In genomic region chr3:124881976-124882697, GRCh38 we compare ENCODE assay signal across 18 cellular contexts. TPM values are rescaled to one million over a fixed set of nuclear protein-coding genes. Genes with fewer than 3 reads are reported as not detected.
DNase-seq lines count a peak whose midpoint lies in the region; TF ChIP-seq lines count a peak whose summit lies in the region.
"Had no signal": no experiment of that assay in that cellular context is flagged by ENCODE, and none has a peak within 500 bp of the region (broad histone marks: within the 10 kb centered on the region; RNA-seq: fewer than 3 reads in every experiment).

No MANE protein-coding gene starts in this region.

- H3K27me3 Mint-ChIP-seq in neural crest cell (ENCODE audit: low read depth), result peaks cover 5% of the 10 kb centered on the region

- H3K27ac Mint-ChIP-seq in neural crest cell (ENCODE audit: unreplicated experiment), result peak overlapping the region; percentile 53
- H3K27ac Mint-ChIP-seq: activated naive CD4-positive, alpha-beta T cell treated with anti-CD3 and anti-CD28 coated beads, Interleukin-2, amount 50 U/mL, for 72 hours; activated T-cell treated with anti-CD3 and anti-CD28 coated beads, Interleukin-2, amount 50 U/mL, for 24 hours; stimulated activated naive CD8-positive, alpha-beta T cell treated with anti-CD3 and anti-CD28 coated beads, Interleukin-15, Interleukin-2, amounts not matched to agents 100 ng/mL and 50 ng/mL, for 24 hours had no signal

- peak overlapping the region; percentile 77 for H3K4me3 Mint-ChIP-seq in neural crest cell
- H3K4me3 Mint-ChIP-seq: activated T-cell treated with anti-CD3 and anti-CD28 coated beads, Interleukin-2, amount 50 U/mL, for 24 hours; stimulated activated naive CD8-positive, alpha-beta T cell treated with anti-CD3 and anti-CD28 coated beads, Interleukin-15, Interleukin-2, amounts not matched to agents 100 ng/mL and 50 ng/mL, for 24 hours had no signal

- H3K9me3 Mint-ChIP-seq in neural crest cell, result no peaks in the 10 kb centered on the region
- H3K9me3 Mint-ChIP-seq: activated naive CD4-positive, alpha-beta T cell treated with anti-CD3 and anti-CD28 coated beads, Interleukin-2, amount 50 U/mL, for 72 hours; activated T-cell treated with anti-CD3 and anti-CD28 coated beads, Interleukin-2, amount 50 U/mL, for 24 hours; stimulated activated naive CD8-positive, alpha-beta T cell treated with anti-CD3 and anti-CD28 coated beads, Interleukin-15, Interleukin-2, amounts not matched to agents 100 ng/mL and 50 ng/mL, for 24 hours had no signal

- TF ChIP-seq CTCF in AG10803 (conservative IDR thresholded peaks at IDR 0.05; ENCODE audit: low read length) (no peak), neural crest cell (conservative IDR thresholded peaks at IDR 0.05) (no peak)

- no peaks in the 10 kb centered on the region for H3K36me3 Mint-ChIP-seq in neural crest cell (ENCODE audit: low read depth)
- H3K36me3 Mint-ChIP-seq: activated naive CD4-positive, alpha-beta T cell treated with anti-CD3 and anti-CD28 coated beads, Interleukin-2, amount 50 U/mL, for 72 hours had no signal

- DNase-seq in AG10803 (ENCODE audit: low read depth), result peak; percentile 40
- peak; percentile 33 for DNase-seq in M059J (ENCODE audit: low read depth)
- DNase-seq in neural crest cell (ENCODE audit: low read depth, low spot score), result no peak
- DNase-seq in LoVo (ENCODE audit: low spot score), result no peak
- no peak for DNase-seq in NCI-H748 (lab: John Stamatoyannopoulos, UW; ENCODE audit: unreplicated experiment)
- DNase-seq in NCI-H1436 treated with DMSO at 0.1 percent for 48 hours (lab: John Stamatoyannopoulos, UW), result no peak
- no peak for DNase-seq in activated CD4-positive, alpha-beta T cell treated with anti-CD3 and anti-CD28 coated beads for 48 hours
- DNase-seq: activated T-cell treated with anti-CD3 and anti-CD28 coated beads, Interleukin-2, amount 50 U/mL, for 24 hours; AML-193; central memory CD4-positive, alpha-beta T cell; NCI-H1694; NCI-H510A treated with DMSO at 0.1 percent for 48 hours had no signal

- peak overlapping the region; percentile 1 for H3K27ac ChIP-seq in cingulate gyrus (ENCODE audit: low read depth, low read length)
- H3K27ac ChIP-seq: parathyroid adenoma had no signal

- peaks cover 74% of the 10 kb centered on the region for H3K4me1 Mint-ChIP-seq in neural crest cell

- no peak overlapping the region for H3K4me3 ChIP-seq in AG10803 (ENCODE audit: low read length)
- H3K4me3 ChIP-seq: gastroesophageal sphincter had no signal

RNA-seq across cellular contexts. Expression of gene ITGB5, which starts 5.0 kb away (rescaled TPM):
- total RNA-seq in M059J (2014; rRNA removed; shearing (Covaris generic)), result 182 and 224 TPM in 2 replicates
- 66.1 and 81.9 TPM in 2 replicates for total RNA-seq in neural crest cell
- total RNA-seq: OCI-LY7 had no signal

RNA-seq across cellular contexts. Expression of gene MUC13, which starts 52.4 kb away (rescaled TPM):
- 0.20 TPM in 1 of 2 replicates, not detected in the other for total RNA-seq in M059J (2014; rRNA removed; shearing (Covaris generic))
- not detected in 2 replicates for total RNA-seq in neural crest cell
- total RNA-seq: activated naive CD4-positive, alpha-beta T cell treated with anti-CD3 and anti-CD28 coated beads, Interleukin-2, amount 50 U/mL, for 72 hours; gastroesophageal sphincter; OCI-LY7 had no signal

Comparison
In these comparisons a context has a peak if more than half of its experiments do, and no peak if none do; other contexts are left out.
1. DNase-seq: peak in AG10803 (single experiment) and M059J (single experiment); none in neural crest cell (single experiment), LoVo (single experiment), NCI-H748 (single experiment), NCI-H1436 treated with DMSO at 0.1 percent for 48 hours (single experiment) and activated CD4-positive, alpha-beta T cell treated with anti-CD3 and anti-CD28 coated beads for 48 hours (single experiment).